1 cellular context compared by ENCODE assay signal in the genomic region with DNA sequence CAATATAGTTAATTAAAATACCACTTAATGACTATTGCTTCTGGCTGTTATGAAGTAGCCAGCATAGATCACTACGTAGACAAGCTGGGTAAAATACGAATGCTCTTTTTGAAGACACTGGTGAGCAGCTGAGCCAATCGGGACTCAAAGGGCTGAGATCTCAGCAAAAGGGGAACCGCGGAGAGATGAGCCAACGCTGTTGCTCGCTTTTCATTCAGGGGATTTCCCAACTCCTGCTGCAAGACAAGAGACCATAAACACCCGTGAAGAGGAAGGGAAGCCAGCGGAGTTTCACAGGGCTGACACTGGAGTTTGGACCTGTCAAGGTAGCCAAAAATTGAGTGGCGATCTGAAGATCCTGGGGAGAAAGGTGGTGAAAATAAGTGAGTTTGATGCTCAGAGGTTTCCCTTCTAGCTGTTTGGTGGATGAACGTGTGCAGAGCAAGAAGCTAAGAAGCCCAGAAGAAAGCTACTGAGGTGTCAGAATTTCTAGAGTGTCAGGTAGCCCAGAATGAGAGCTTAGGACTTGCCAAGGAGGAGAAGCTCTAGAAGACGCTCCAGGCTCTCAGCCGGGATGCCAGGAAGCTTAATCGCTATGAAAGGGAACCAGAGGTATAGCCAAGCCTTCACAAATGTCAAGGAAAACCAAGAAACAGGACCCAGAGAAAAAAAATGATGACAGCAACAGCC.
TF ChIP-seq lines count a peak whose summit lies in the region.

No MANE protein-coding gene starts in this region.

TF ChIP-seq in H1, 55 proteins besides CTCF, POLR2A, EP300 and RAD21 (continued from another document):
- TF ChIP-seq, protein P1, sequence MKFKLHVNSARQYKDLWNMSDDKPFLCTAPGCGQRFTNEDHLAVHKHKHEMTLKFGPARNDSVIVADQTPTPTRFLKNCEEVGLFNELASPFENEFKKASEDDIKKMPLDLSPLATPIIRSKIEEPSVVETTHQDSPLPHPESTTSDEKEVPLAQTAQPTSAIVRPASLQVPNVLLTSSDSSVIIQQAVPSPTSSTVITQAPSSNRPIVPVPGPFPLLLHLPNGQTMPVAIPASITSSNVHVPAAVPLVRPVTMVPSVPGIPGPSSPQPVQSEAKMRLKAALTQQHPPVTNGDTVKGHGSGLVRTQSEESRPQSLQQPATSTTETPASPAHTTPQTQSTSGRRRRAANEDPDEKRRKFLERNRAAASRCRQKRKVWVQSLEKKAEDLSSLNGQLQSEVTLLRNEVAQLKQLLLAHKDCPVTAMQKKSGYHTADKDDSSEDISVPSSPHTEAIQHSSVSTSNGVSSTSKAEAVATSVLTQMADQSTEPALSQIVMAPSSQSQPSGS (IDR thresholded peaks at IDR 0.05; ENCODE audit: low read length): no peak
- TF ChIP-seq JUN (IDR thresholded peaks at IDR 0.05; ENCODE audit: low read depth, low read length) (no peak), RBBP5 (IDR thresholded peaks at IDR 0.05; ENCODE audit: borderline replicate concordance, low read depth, low read length) (no peak), ZNF274 (IDR thresholded peaks at IDR 0.05; ENCODE audit: borderline replicate concordance, extremely low read depth, low read length) (no peak), HDAC2 (IDR thresholded peaks at IDR 0.05; ENCODE audit: borderline replicate concordance in 1 of 2, low read depth in 2 of 2, low read length in 2 of 2) (no peak), FOSL1 (IDR thresholded peaks at IDR 0.05; ENCODE audit: insufficient read depth, low read depth, low read length) (no peak), EGR1 (IDR thresholded peaks at IDR 0.05; ENCODE audit: borderline replicate concordance, low read depth, low read length) (no peak), CREB1 (IDR thresholded peaks at IDR 0.05) (no peak), BRCA1 (IDR thresholded peaks at IDR 0.05; ENCODE audit: low read depth, low read length) (no peak), RFX5 (IDR thresholded peaks at IDR 0.05; ENCODE audit: borderline replicate concordance, low read depth, low read length) (no peak), SP2 (IDR thresholded peaks at IDR 0.05; ENCODE audit: low read length) (no peak)
- TF ChIP-seq, protein P2, sequence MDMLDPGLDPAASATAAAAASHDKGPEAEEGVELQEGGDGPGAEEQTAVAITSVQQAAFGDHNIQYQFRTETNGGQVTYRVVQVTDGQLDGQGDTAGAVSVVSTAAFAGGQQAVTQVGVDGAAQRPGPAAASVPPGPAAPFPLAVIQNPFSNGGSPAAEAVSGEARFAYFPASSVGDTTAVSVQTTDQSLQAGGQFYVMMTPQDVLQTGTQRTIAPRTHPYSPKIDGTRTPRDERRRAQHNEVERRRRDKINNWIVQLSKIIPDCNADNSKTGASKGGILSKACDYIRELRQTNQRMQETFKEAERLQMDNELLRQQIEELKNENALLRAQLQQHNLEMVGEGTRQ (IDR thresholded peaks at IDR 0.05; ENCODE audit: low read length): no peak
